ENCODE assay signal across 8 cellular contexts in genomic region chr10:102502337-102503151, GRCh38. TPM values are rescaled to one million over a fixed set of nuclear protein-coding genes. Genes with fewer than 3 reads are reported as not detected.
DNase-seq lines count a peak whose midpoint lies in the region; ATAC-seq, FAIRE-seq and TF ChIP-seq lines count a peak whose summit lies in the region.

TSS of gene ACTR1A (minus strand) at chr10:102502712. CDS start at chr10:102502647, 65 bp downstream.

- peaks cover 6% of the 10 kb centered on the region; the same call in 1 of the 2 replicates for H3K36me3 Mint-ChIP-seq in WTC11

- in situ Hi-C loops in GM18951 (cut with MboI; ENCODE audit: low sequenced_read_pairs, unreplicated experiment) = loop anchor here (10.0 kb wide), 1 partner anchor 82 kb away; no protein-coding TSS in a partner anchor

- CTCF ChIA-PET in WTC11 (lab: Charles Lee) = interaction anchor here (0.6 to 3.6 kb wide), 33 partner anchors 11 to 333 kb away, joined by 3 to 163 read pairs (median 5); partner anchors contain the start of genes ARL3, C10orf95, CUEDC2 and FBXL15

- no peaks in the 10 kb centered on the region for H3K27me3 ChIP-seq in small intestine (ENCODE audit: control insufficient read depth in 2 of 2, insufficient read depth in 2 of 2, low read length in 2 of 2)

- 0% methylated on average over 41 to 42 of the region's 42 CpGs for WGBS in small intestine, 3 donors

- no peak within 1 kb of the TSS for H3K4me3 Mint-ChIP-seq in WTC11

- no peak within 1 kb of the TSS for H3K27ac Mint-ChIP-seq in WTC11

- FAIRE-seq in small intestine (lab: Jason Lieb, UNC) = no peak

- H3K4me3 ChIP-seq in cardiac fibroblast (replicated peaks in 1 of 2; ENCODE audit: low read depth in 2 of 2, low read length in 2 of 2) = peak within 1 kb of the TSS; percentile 75 to 89
- peak within 1 kb of the TSS; percentile 73 to 82 for H3K4me3 ChIP-seq in small intestine (ENCODE audit: low read depth in 1 of 2, low read length in 2 of 2)

- no peaks in the 10 kb centered on the region for H3K9me3 ChIP-seq in small intestine (ENCODE audit: control insufficient read depth, low read depth)

- ATAC-seq in HG03175 (IDR thresholded peaks at IDR 0.05; ENCODE audit: unreplicated experiment) (peak; percentile 61), WTC11 (peak; percentile 76)

- POLR2A ChIA-PET in WTC11 (lab: Charles Lee) = interaction anchor here (0.6 to 1.4 kb wide), 4 partner anchors 51 to 139 kb away, joined by 3 to 4 read pairs (median 3); partner anchors contain the start of gene C10orf95

- no peak for TF ChIP-seq CTCF in WTC11 (IDR thresholded peaks at IDR 0.05)
- no peak for TF ChIP-seq CTCF in cardiac fibroblast (IDR thresholded peaks at IDR 0.05; ENCODE audit: low read depth, low read length)

- H3K27me3 Mint-ChIP-seq in WTC11 (ENCODE audit: low read depth) = peaks cover 12% of the 10 kb centered on the region

- no peaks in the 10 kb centered on the region for H3K9me3 Mint-ChIP-seq in WTC11

- no peaks in the 10 kb centered on the region for H3K36me3 ChIP-seq in small intestine (ENCODE audit: control insufficient read depth in 2 of 2, insufficient read depth in 2 of 2, low read length in 2 of 2)

- DNase-seq in AG08396 (ENCODE audit: low spot score) (peak; percentile 91), NCI-H226 (peak; percentile 99), WTC11 (ENCODE audit: low spot score) (peak; percentile 96), cardiac fibroblast (ENCODE audit: low read depth in 2 of 2) (peak; percentile 100), iPS-NIHi11 (ENCODE audit: low spot score) (peak; percentile 83), small intestine (peak; percentile 100)

- H3K4me1 ChIP-seq in small intestine (ENCODE audit: control insufficient read depth in 2 of 2, insufficient read depth in 1 of 2, low read depth in 1 of 2, low read length in 1 of 2) = no peaks in the 10 kb centered on the region

- H3K27ac ChIP-seq in small intestine (ENCODE audit: low read depth in 1 of 2, low read length in 1 of 2) = peak within 1 kb of the TSS; percentile 77 to 92

- TF ChIP-seq POLR2A in GM18951 (IDR thresholded peaks at IDR 0.05; ENCODE audit: extremely low read depth, insufficient read depth, insufficient read length) = peak; percentile 64

- H3K4me1 Mint-ChIP-seq in WTC11 = peaks cover 8% of the 10 kb centered on the region; the same call in 1 of the 2 replicates

TF ChIP-seq in WTC11, 78 proteins besides CTCF, POLR2A, EP300 and RAD21:
- TF ChIP-seq MAX (CRISPR knock-in tag; IDR thresholded peaks at IDR 0.05) (peak; percentile 52; the same call in 1 of the 2 replicates), GRHL2 (CRISPR knock-in tag; IDR thresholded peaks at IDR 0.05; ENCODE audit: insufficient replicate concordance, severe bottlenecking) (no peak), ZNF317 (CRISPR knock-in tag; IDR thresholded peaks at IDR 0.05; ENCODE audit: borderline replicate concordance, low read depth) (no peak), ARID4B (CRISPR knock-in tag; IDR thresholded peaks at IDR 0.05; ENCODE audit: borderline replicate concordance) (peak; percentile 73; the same call in 1 of the 2 replicates), ETV6 (CRISPR knock-in tag; IDR thresholded peaks at IDR 0.05) (0 out of 2 replicates have a peak, but pooled peaks have one; percentile 22), ZNF416 (CRISPR knock-in tag; IDR thresholded peaks at IDR 0.05) (0 out of 2 replicates have a peak, but pooled peaks have one; percentile 54), USF1 (CRISPR knock-in tag; IDR thresholded peaks at IDR 0.05) (0 out of 2 replicates have a peak, but pooled peaks have one; percentile 28), ZNF423 (CRISPR knock-in tag; IDR thresholded peaks at IDR 0.05) (no peak), GABPB1 (CRISPR knock-in tag; IDR thresholded peaks at IDR 0.05) (0 out of 2 replicates have a peak, but pooled peaks have one; percentile 5)

RNA-seq across cellular contexts. Expression of gene ACTR1A, which starts in this region (rescaled TPM):
- total RNA-seq in WTC11 (2021) = 93.3 to 94.6 TPM (median 93.6 TPM) in 3 replicates
- polyA plus RNA-seq in small intestine = 10 to 100 TPM; 66.7 to 68.1 (median 67.8) TPM

Comparison
In these comparisons a context has a peak if more than half of its experiments do, and no peak if none do; other contexts are left out.
1. Peak in every context shown above with its lines: DNase-seq, ATAC-seq, H3K4me3 ChIP-seq and H3K27ac ChIP-seq.